In genomic region chr3:189277711-189278110, GRCh38 we compare ENCODE assay signal across 18 cellular contexts.
DNase-seq lines count a peak whose midpoint lies in the region; ATAC-seq, FAIRE-seq and TF ChIP-seq lines count a peak whose summit lies in the region.
"Had no signal": no experiment of that assay in that cellular context is flagged by ENCODE, and none has a peak within 500 bp of the region (broad histone marks: within the 10 kb centered on the region; RNA-seq: fewer than 3 reads in every experiment).

No MANE protein-coding gene starts in this region.

- H3K4me2 ChIP-seq in DND-41 (ENCODE audit: insufficient read depth, low read length), result no peak overlapping the region
- H3K4me2 ChIP-seq in mesendoderm (ENCODE audit: low read length), result no peak overlapping the region

- no peaks in the 10 kb centered on the region for H3K9me3 ChIP-seq in DND-41 (ENCODE audit: insufficient read depth, low read length, severe bottlenecking)
- H3K9me3 ChIP-seq: SK-N-SH, testis had no signal

- no CpG with 5 or more reads among the region's 3 CpGs for WGBS in mesendoderm (ENCODE audit: extremely low coverage, insufficient coverage, low lambda C conversion rate)

- H3K79me2 ChIP-seq in DND-41 (ENCODE audit: insufficient read depth, low read length) (no peaks in the 10 kb centered on the region), mesendoderm (ENCODE audit: control insufficient read depth, insufficient read depth, low read length) (no peaks in the 10 kb centered on the region)

- FAIRE-seq in GM19239 (lab: Jason Lieb, UNC) (peak; percentile 86), frontal cortex (lab: Jason Lieb, UNC) (no peak)

- ATAC-seq in DND-41 (ENCODE audit: insufficient read depth, low read depth), result peak; percentile 40; the same call in 2 of the 3 replicates
- peak; percentile 16 for ATAC-seq in esophagus mucosa
- no peak for ATAC-seq in HG03175 (IDR thresholded peaks at IDR 0.05; ENCODE audit: unreplicated experiment)
- ATAC-seq: activated CD4-positive, CD25-positive, alpha-beta regulatory T cell treated with anti-CD3 and anti-CD28 coated beads, Interleukin-2, amount 50 U/mL, for 24 hours; HCT116 had no signal

- H3K79me1 ChIP-seq in mesendoderm (ENCODE audit: low read length), result no peaks in the 10 kb centered on the region

- no peak overlapping the region for H3K23ac ChIP-seq in mesendoderm (ENCODE audit: low read length)

- H2AFZ ChIP-seq in DND-41 (ENCODE audit: low read depth, low read length), result peak overlapping the region; percentile 39; the same call in 1 of the 2 replicates

- H3K9ac ChIP-seq in DND-41 (ENCODE audit: low read depth, low read length) (no peak overlapping the region), mesendoderm (ENCODE audit: low read length) (no peak overlapping the region)
- H3K9ac ChIP-seq: SK-N-SH had no signal

- H3K36me3 ChIP-seq in DND-41 (ENCODE audit: insufficient read depth, low read length) (no peaks in the 10 kb centered on the region), mesendoderm (ENCODE audit: control insufficient read depth, insufficient read depth, low read length) (no peaks in the 10 kb centered on the region)

- DNase-seq in DND-41 (no peak), GM19239 (ENCODE audit: insufficient read length, low spot score) (no peak), NOMO-1 treated with dmso at 0.1 percent for 144 hours (lab: John Stamatoyannopoulos, UW; ENCODE audit: unreplicated experiment) (peak; percentile 48), mesendoderm (no peak), frontal cortex (ENCODE audit: low spot score in 2 of 2) (no peak), NCI-H345 treated with DMSO at 0.1 percent for 48 hours (lab: John Stamatoyannopoulos, UW; ENCODE audit: unreplicated experiment) (no peak)
- DNase-seq: activated effector memory CD4-positive, alpha-beta T cell treated with anti-CD3 and anti-CD28 coated beads, Interleukin-2, amount 50 U/mL, for 16 hours; CD4-positive, alpha-beta memory T cell; left ventricle myocardium superior; NCI-H146; NCI-H774; nephron progenitor cell; SK-N-SH; testis had no signal

- no peak overlapping the region for H3K4ac ChIP-seq in mesendoderm (ENCODE audit: low read depth, low read length)

- H2BK15ac ChIP-seq in mesendoderm (replicated peaks; ENCODE audit: low read depth), result no peak overlapping the region

- H4K8ac ChIP-seq in mesendoderm (ENCODE audit: low read depth, low read length), result no peak overlapping the region

- H3K4me1 ChIP-seq in DND-41 (ENCODE audit: insufficient read depth, low read length) (peaks cover 15% of the 10 kb centered on the region; the same call in 1 of the 2 replicates), mesendoderm (ENCODE audit: control insufficient read depth, low read depth, low read length) (no peaks in the 10 kb centered on the region)
- H3K4me1 ChIP-seq: testis had no signal

- H3K4me3 ChIP-seq in DND-41 (ENCODE audit: low read depth in 1 of 2, low read length in 2 of 2) (no peak overlapping the region), mesendoderm (ENCODE audit: low read length) (no peak overlapping the region)
- H3K4me3 ChIP-seq: testis had no signal

- no peak overlapping the region for H4K5ac ChIP-seq in mesendoderm (ENCODE audit: low read length)

- no peaks in the 10 kb centered on the region for H4K20me1 ChIP-seq in DND-41 (ENCODE audit: insufficient read depth, low read length)

- no peak overlapping the region for H3K18ac ChIP-seq in mesendoderm (ENCODE audit: low read length)

- TF ChIP-seq CTCF in DND-41 (IDR thresholded peaks at IDR 0.05; ENCODE audit: borderline replicate concordance, extremely low read depth, low read length, poor library complexity, severe bottlenecking), result no peak

- H2AK5ac ChIP-seq in mesendoderm (ENCODE audit: low read length), result no peak overlapping the region

- peaks cover 9% of the 10 kb centered on the region for H3K27me3 ChIP-seq in DND-41 (ENCODE audit: insufficient read depth, low read length, poor library complexity)
- H3K27me3 ChIP-seq in mesendoderm (ENCODE audit: insufficient read depth, low read length, poor library complexity), result no peaks in the 10 kb centered on the region
- H3K27me3 ChIP-seq: testis had no signal

- H2BK5ac ChIP-seq in mesendoderm (ENCODE audit: low read length), result no peak overlapping the region

- H2BK120ac ChIP-seq in mesendoderm (ENCODE audit: low read depth, low read length), result no peak overlapping the region

- no peak overlapping the region for H3K56ac ChIP-seq in mesendoderm (ENCODE audit: low read length)

- H3K27ac ChIP-seq in DND-41 (ENCODE audit: low read length) (no peak overlapping the region), mesendoderm (ENCODE audit: low read depth, low read length) (no peak overlapping the region)
- H3K27ac ChIP-seq: testis had no signal
